Comparison of ENCODE assay signal across 23 cellular contexts in the genomic region with DNA sequence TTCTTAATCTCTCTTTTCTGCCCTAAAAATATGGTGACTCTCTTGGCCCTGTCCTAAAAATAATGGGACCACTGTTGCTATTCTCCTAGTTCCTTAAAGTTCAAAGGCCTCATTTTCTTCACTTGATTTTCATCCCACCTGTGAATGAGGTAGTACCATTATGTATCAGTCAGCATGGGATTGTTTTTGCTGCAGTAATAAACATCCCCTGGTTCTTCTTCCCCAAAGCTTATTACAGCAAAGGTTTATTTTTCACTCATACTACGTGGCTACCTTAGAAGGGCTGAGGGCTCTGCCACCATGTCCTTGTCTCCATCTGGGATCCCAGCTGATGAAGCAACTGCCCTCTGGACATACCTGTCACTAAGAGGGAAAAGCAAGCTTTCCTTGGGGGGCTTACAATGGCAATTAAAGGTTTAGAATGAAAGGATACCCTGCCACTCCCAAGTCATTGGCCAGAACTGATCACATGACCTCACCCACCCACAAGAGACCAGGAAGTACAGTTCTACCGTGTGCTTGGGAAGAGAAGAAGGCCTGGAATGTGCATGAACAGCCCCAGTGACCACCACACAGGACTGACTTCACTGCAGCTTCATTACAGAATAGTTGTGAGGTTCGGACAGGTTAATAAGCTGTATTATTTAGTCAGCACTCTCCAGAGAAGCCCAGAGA. TPM values are rescaled to one million over a fixed set of nuclear protein-coding genes. Genes with fewer than 3 reads are reported as not detected.
DNase-seq lines count a peak whose midpoint lies in the region; ATAC-seq and TF ChIP-seq lines count a peak whose summit lies in the region.
"Had no signal": no experiment of that assay in that cellular context is flagged by ENCODE, and none has a peak within 500 bp of the region (broad histone marks: within the 10 kb centered on the region; RNA-seq: fewer than 3 reads in every experiment).

No MANE protein-coding gene starts in this region.

- no peak overlapping the region for H3K4me3 Mint-ChIP-seq in activated CD8-positive, alpha-beta T cell treated with anti-CD3 and anti-CD28 coated beads for 36 hours
- H3K4me3 Mint-ChIP-seq: activated naive CD4-positive, alpha-beta T cell treated with anti-CD3 and anti-CD28 coated beads, Interleukin-2, amount 10 ng/mL, durations not matched to agents 7 days and 5 days had no signal

- POLR2A ChIA-PET in OCI-LY7 (lab: Charles Lee): interaction anchor here (0.6 to 1.0 kb wide), 2 partner anchors 16 to 23 kb away, joined by 3 read pairs; no protein-coding TSS in a partner anchor
- POLR2A ChIA-PET in activated CD8-positive, alpha-beta T cell treated with anti-CD3 and anti-CD28 coated beads for 36 hours (lab: Charles Lee): interaction anchor here (0.5 to 2.1 kb wide), 2 partner anchors 20 to 32 kb away, joined by 3 to 7 read pairs; partner anchors contain the start of gene GTSE1

- no peak overlapping the region for H3K27ac Mint-ChIP-seq in activated CD8-positive, alpha-beta T cell treated with anti-CD3 and anti-CD28 coated beads for 36 hours
- H3K27ac Mint-ChIP-seq: activated naive CD4-positive, alpha-beta T cell treated with anti-CD3 and anti-CD28 coated beads, Interleukin-2, amount 10 ng/mL, durations not matched to agents 7 days and 5 days had no signal

- no peaks in the 10 kb centered on the region for H3K27me3 Mint-ChIP-seq in activated CD8-positive, alpha-beta T cell treated with anti-CD3 and anti-CD28 coated beads for 36 hours
- H3K27me3 Mint-ChIP-seq: activated naive CD4-positive, alpha-beta T cell treated with anti-CD3 and anti-CD28 coated beads, Interleukin-2, amount 10 ng/mL, durations not matched to agents 7 days and 5 days had no signal

- TF ChIP-seq CTCF in OCI-LY7 (conservative IDR thresholded peaks at IDR 0.05; ENCODE audit: low read length): no peak
- no peak for TF ChIP-seq CTCF in activated CD8-positive, alpha-beta T cell treated with anti-CD3 and anti-CD28 coated beads for 36 hours (IDR thresholded peaks at IDR 0.05)

- peak overlapping the region; percentile 93 for H2AFZ ChIP-seq in OCI-LY7 (ENCODE audit: low read length)

- H3K9me2 ChIP-seq in OCI-LY7 (ENCODE audit: insufficient read depth, low read length): no peaks in the 10 kb centered on the region

- no peak overlapping the region for H3K27ac ChIP-seq in OCI-LY7 (ENCODE audit: low read depth, low read length, poor library complexity, severe bottlenecking)
- H3K27ac ChIP-seq: heart left ventricle, ovary, sigmoid colon, uterus had no signal

- CTCF ChIA-PET in OCI-LY7 (lab: Charles Lee; ENCODE audit: unreplicated experiment): interaction anchor here (1.5 kb wide), 1 partner anchor 13 kb away, joined by 4 read pairs; no protein-coding TSS in a partner anchor
- CTCF ChIA-PET in activated CD8-positive, alpha-beta T cell treated with anti-CD3 and anti-CD28 coated beads for 36 hours (lab: Charles Lee): interaction anchor here (1.5 kb wide), 1 partner anchor 8 kb away, joined by 6 read pairs; the partner anchor contains the start of gene TTC38

- ATAC-seq in left colon (peak; percentile 56), Right ventricle myocardium superior (ENCODE audit: poor library complexity) (no peak)
- no peak for ATAC-seq in activated CD8-positive, alpha-beta T cell treated with anti-CD3 and anti-CD28 coated beads for 36 hours
- ATAC-seq: heart left ventricle had no signal

- no TSS peak for BruUV-seq in OCI-LY7 (replicated peaks; lab: Mats Ljungman, UMichigan)

- H3K4me1 ChIP-seq in OCI-LY7 (ENCODE audit: insufficient read depth, low read length, poor library complexity, severe bottlenecking): no peaks in the 10 kb centered on the region
- H3K4me1 ChIP-seq: HAP-1, sigmoid colon, uterus had no signal

- peak overlapping the region; percentile 24; the same call in 1 of the 2 replicates for H3K4me2 ChIP-seq in OCI-LY7 (ENCODE audit: low read length)

- H3K36me3 ChIP-seq in OCI-LY7 (ENCODE audit: insufficient read depth, low read length): no peaks in the 10 kb centered on the region; the same call in 1 of the 2 replicates
- H3K36me3 ChIP-seq: uterus had no signal

- H3K36me3 Mint-ChIP-seq in activated CD8-positive, alpha-beta T cell treated with anti-CD3 and anti-CD28 coated beads for 36 hours (ENCODE audit: low read depth): peaks cover 7% of the 10 kb centered on the region

- intact Hi-C loops in OCI-LY7 (cut with micrococcal nuclease; ENCODE audit: unreplicated experiment): no loop called here
- intact Hi-C loops in left colon (cut with DNase I, micrococcal nuclease): no loop called here
- intact Hi-C loops in activated CD8-positive, alpha-beta T cell treated with anti-CD3 and anti-CD28 coated beads for 36 hours (cut with micrococcal nuclease): no loop called here
- intact Hi-C loops in Right ventricle myocardium superior (cut with DNase I): no loop called here

- DNase-seq in AG20443 (ENCODE audit: low spot score): peak; percentile 40
- DNase-seq in OCI-LY7 (ENCODE audit: low spot score): peak; percentile 30
- DNase-seq in left colon: no peak
- DNase-seq in activated CD8-positive, alpha-beta T cell treated with anti-CD3 and anti-CD28 coated beads for 36 hours: no peak
- no peak for DNase-seq in Right ventricle myocardium superior
- DNase-seq in NCI-H69 (lab: John Stamatoyannopoulos, UW): no peak
- DNase-seq: activated CD4-positive, alpha-beta T cell treated with anti-CD3 and anti-CD28 coated beads, Interleukin-2, amount 50 U/mL, for 4 hours; activated naive CD4-positive, alpha-beta T cell treated with anti-CD3 and anti-CD28 coated beads, Interleukin-2, amount 10 ng/mL, durations not matched to agents 7 days and 5 days; activated T-cell treated with anti-CD3 and anti-CD28 coated beads, Interleukin-2, amount 50 U/mL, for 1 hour; heart left ventricle; NCI-H1048; NCI-H2029 treated with DMSO at 0.1 percent for 48 hours; NCI-H510A treated with DMSO at 0.1 percent for 48 hours; SHP77; sigmoid colon; stimulated activated CD4-positive, alpha-beta T cell treated with anti-CD3 and anti-CD28 coated beads, Interleukin-2, amount 100 ng/mL, for 24 hours; T-helper 1 cell; uterus had no signal

- H3K4me1 Mint-ChIP-seq in activated CD8-positive, alpha-beta T cell treated with anti-CD3 and anti-CD28 coated beads for 36 hours (ENCODE audit: low read depth): peaks cover 3% of the 10 kb centered on the region

- no peaks in the 10 kb centered on the region for H3K79me2 ChIP-seq in OCI-LY7 (ENCODE audit: insufficient read depth, low read depth, low read length)

- H3K4me3 ChIP-seq in OCI-LY7 (ENCODE audit: low read depth, low read length, poor library complexity, severe bottlenecking): no peak overlapping the region
- H3K4me3 ChIP-seq: HAP-1, heart left ventricle, ovary, sigmoid colon, uterus had no signal

- H3K9me3 ChIP-seq in OCI-LY7 (ENCODE audit: low read length): peaks cover 4% of the 10 kb centered on the region; the same call in 1 of the 2 replicates
- H3K9me3 ChIP-seq: HAP-1, heart left ventricle, ovary, sigmoid colon, uterus had no signal

- no peaks in the 10 kb centered on the region for H4K20me1 ChIP-seq in OCI-LY7 (ENCODE audit: insufficient read depth, low read length)

- peaks cover 2% of the 10 kb centered on the region for H3K9me3 Mint-ChIP-seq in activated CD8-positive, alpha-beta T cell treated with anti-CD3 and anti-CD28 coated beads for 36 hours

RNA-seq across cellular contexts. Expression of gene TTC38, which starts 7.8 kb away (rescaled TPM):
- 0.21 and 0.44 TPM in 2 replicates for total RNA-seq in OCI-LY7 (2014; rRNA removed; shearing (Covaris generic))
- total RNA-seq in OCI-LY7 (2022): 2.4 and 2.7 TPM in 2 replicates
- 100 to 1,000 TPM; 118 to 132 TPM for total RNA-seq in left colon
- 10 to 100 TPM in 1 of 2 experiments, 1 to 10 TPM in 1; 9.0 to 11.9 TPM for total RNA-seq in activated CD8-positive, alpha-beta T cell treated with anti-CD3 and anti-CD28 coated beads for 36 hours
- total RNA-seq in Right ventricle myocardium superior: 24.1 TPM

RNA-seq across cellular contexts. Expression of gene PKDREJ, which starts 12.4 kb away (rescaled TPM):
- not detected in 2 replicates for total RNA-seq in OCI-LY7 (2014; rRNA removed; shearing (Covaris generic))
- not detected in 2 replicates for total RNA-seq in OCI-LY7 (2022)
- under 1 TPM; 0.42 to 0.55 TPM for total RNA-seq in left colon
- total RNA-seq in activated CD8-positive, alpha-beta T cell treated with anti-CD3 and anti-CD28 coated beads for 36 hours: not detected
- total RNA-seq in Right ventricle myocardium superior: 0.05 TPM
- total RNA-seq: astrocyte, G401, lung microvascular endothelial cell had no signal

RNA-seq across cellular contexts. Expression of gene GTSE1, which starts 21.1 kb away (rescaled TPM):
- total RNA-seq in OCI-LY7 (2014; rRNA removed; shearing (Covaris generic)): 54.7 and 56.0 TPM in 2 replicates
- total RNA-seq in OCI-LY7 (2022) (109 and 114 TPM in 2 replicates), left colon (1 to 10 TPM; 2.2 to 7.9 TPM), Right ventricle myocardium superior (0.43 TPM)
- total RNA-seq in activated CD8-positive, alpha-beta T cell treated with anti-CD3 and anti-CD28 coated beads for 36 hours: 10 to 100 TPM; 39.4 to 41.4 TPM

RNA-seq across cellular contexts. Expression of gene CDPF1, which starts 25.5 kb away (rescaled TPM):
- total RNA-seq in OCI-LY7 (2014; rRNA removed; shearing (Covaris generic)): 17.4 and 22.7 TPM in 2 replicates
- total RNA-seq in OCI-LY7 (2022) (15.4 and 19.4 TPM in 2 replicates), left colon (1 to 10 TPM; 5.5 to 8.1 TPM), Right ventricle myocardium superior (5.4 TPM)
- 10 to 100 TPM; 11.9 to 12.1 TPM for total RNA-seq in activated CD8-positive, alpha-beta T cell treated with anti-CD3 and anti-CD28 coated beads for 36 hours

RNA-seq across cellular contexts. Expression of gene TRMU, which starts 59.9 kb away (rescaled TPM):
- total RNA-seq in OCI-LY7 (2014; rRNA removed; shearing (Covaris generic)): 73.6 and 88.2 TPM in 2 replicates
- total RNA-seq in OCI-LY7 (2022) (109 and 121 TPM in 2 replicates), left colon (10 to 100 TPM; 30.9 to 44.5 TPM), Right ventricle myocardium superior (37.7 TPM)
- 10 to 100 TPM; 87.2 to 98.1 TPM for total RNA-seq in activated CD8-positive, alpha-beta T cell treated with anti-CD3 and anti-CD28 coated beads for 36 hours

Comparison
In these comparisons a context has a peak if more than half of its experiments do, and no peak if none do; other contexts are left out.
1. DNase-seq: peak in AG20443 (single experiment) and OCI-LY7 (single experiment); none in left colon (0 of 2), activated CD8-positive, alpha-beta T cell treated with anti-CD3 and anti-CD28 coated beads for 36 hours (single experiment), Right ventricle myocardium superior (single experiment) and NCI-H69 (single experiment).
2. RNA of gene GTSE1, which starts 21.1 kb away (total RNA-seq): 54.7 to 114 TPM in OCI-LY7 and 39.4 to 41.4 TPM in activated CD8-positive, alpha-beta T cell treated with anti-CD3 and anti-CD28 coated beads for 36 hours; 2.2 to 7.9 TPM in left colon and 0.43 TPM in Right ventricle myocardium superior (single experiment); every median in the first group is over 4 times any median in the second.